14 cellular contexts compared by ENCODE assay signal in the genomic region with DNA sequence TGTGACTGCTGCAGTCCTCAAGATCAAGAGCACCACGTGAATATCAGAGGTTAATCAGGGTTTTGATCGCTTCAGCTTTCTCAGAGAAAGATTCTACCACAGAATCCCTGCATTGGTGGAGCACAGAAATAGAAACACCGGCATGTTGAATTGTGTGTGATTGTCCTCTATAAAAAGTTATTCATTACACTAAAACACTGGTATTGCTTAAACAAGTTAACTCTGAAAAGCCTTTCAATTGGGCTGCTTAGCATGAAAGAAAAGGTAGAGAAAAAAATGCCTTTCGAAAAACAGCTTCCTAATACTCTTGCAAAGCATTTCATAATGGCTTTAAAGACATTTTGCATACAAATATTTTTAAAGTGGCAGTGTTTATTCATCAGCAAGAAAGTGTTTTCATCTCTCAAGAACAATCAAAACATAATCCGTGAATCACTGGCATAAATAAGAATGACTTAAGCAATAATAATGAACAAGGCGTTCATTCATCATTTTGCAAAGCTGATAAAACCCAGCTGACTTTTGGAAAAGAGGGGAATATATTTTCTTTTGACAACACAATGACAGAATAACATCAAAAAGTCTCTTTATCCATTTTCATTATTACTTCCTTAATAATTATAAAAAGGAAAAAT.
DNase-seq lines count a peak whose midpoint lies in the region; ATAC-seq, FAIRE-seq and TF ChIP-seq lines count a peak whose summit lies in the region.
"Had no signal": no experiment of that assay in that cellular context is flagged by ENCODE, and none has a peak within 500 bp of the region (broad histone marks: within the 10 kb centered on the region; RNA-seq: fewer than 3 reads in every experiment).

No MANE protein-coding gene starts in this region.

- no peak for TF ChIP-seq CTCF in mucosa of descending colon (IDR thresholded peaks at IDR 0.05)

- intact Hi-C loops in mucosa of descending colon (cut with DNase I, micrococcal nuclease), result no loop called here

- peaks cover 8% of the 10 kb centered on the region for H3K4me1 ChIP-seq in mucosa of descending colon (ENCODE audit: low read depth)

- H3K36me3 ChIP-seq in mucosa of descending colon (ENCODE audit: low read depth), result no peaks in the 10 kb centered on the region
- H3K36me3 ChIP-seq: BLaER1 had no signal

- H3K4me3 ChIP-seq in mucosa of descending colon, result no peak overlapping the region
- H3K4me3 ChIP-seq: BLaER1, GM23248 had no signal

- H3K9me3 ChIP-seq in mucosa of descending colon, result no peaks in the 10 kb centered on the region
- H3K9me3 ChIP-seq: BLaER1 had no signal

- DNase-seq in NCI-H82 (lab: John Stamatoyannopoulos, UW) (peak; percentile 19), NCI-H82 treated with DMSO at 0.1 percent for 48 hours (lab: John Stamatoyannopoulos, UW; ENCODE audit: unreplicated experiment) (no peak), frontal cortex (ENCODE audit: low spot score in 2 of 2) (no peak), mucosa of descending colon (no peak), RKO (ENCODE audit: low spot score) (no peak), NCI-H2029 (lab: John Stamatoyannopoulos, UW) (no peak), OCI-M1 (lab: John Stamatoyannopoulos, UW) (no peak)
- DNase-seq: 8988T; AML-193; CD8-positive, alpha-beta memory T cell; DMS53; GM23248; H9 had no signal

- peak; percentile 45 for ATAC-seq in mucosa of descending colon

- FAIRE-seq in frontal cortex (lab: Jason Lieb, UNC), result peak; percentile 44
